In genomic region chr12:45518516-45519235, GRCh38 we compare ENCODE assay signal across 9 cellular contexts.
DNase-seq lines count a peak whose midpoint lies in the region; ATAC-seq lines count a peak whose summit lies in the region.
"Had no signal": no experiment of that assay in that cellular context is flagged by ENCODE, and none has a peak within 500 bp of the region (broad histone marks: within the 10 kb centered on the region; RNA-seq: fewer than 3 reads in every experiment).

No MANE protein-coding gene starts in this region.

- no peaks in the 10 kb centered on the region for H3K27me3 Mint-ChIP-seq in stimulated activated memory B cell treated with anti-CD40 and anti-IgM and Interleukin-4, amounts not matched to agents 10 μg/mL and 1 μg/mL and 100 μg/mL, for 72 hours

- DNase-seq in activated CD4-positive, alpha-beta T cell treated with anti-CD3 and anti-CD28 coated beads for 1 hour: peak; percentile 11
- no peak for DNase-seq in DMS 273 treated with DMSO at 0.1 percent for 48 hours (lab: John Stamatoyannopoulos, UW)
- no peak for DNase-seq in cardiac septum (ENCODE audit: low spot score)
- DNase-seq in GDM1 (lab: John Stamatoyannopoulos, UW): no peak
- DNase-seq in Ammon's horn (ENCODE audit: low spot score): no peak
- DNase-seq: ovary had no signal

- ATAC-seq in HG03439 (IDR thresholded peaks at IDR 0.05; ENCODE audit: unreplicated experiment): peak; percentile 51
- ATAC-seq in esophagus mucosa: peak; percentile 28
- ATAC-seq in stimulated activated memory B cell treated with anti-CD40 and anti-IgM and Interleukin-4, amounts not matched to agents 10 μg/mL and 1 μg/mL and 100 μg/mL, for 72 hours: peak; percentile 71

- peaks cover 8% of the 10 kb centered on the region for H3K9me3 Mint-ChIP-seq in stimulated activated memory B cell treated with anti-CD40 and anti-IgM and Interleukin-4, amounts not matched to agents 10 μg/mL and 1 μg/mL and 100 μg/mL, for 72 hours

- H3K27ac Mint-ChIP-seq in stimulated activated memory B cell treated with anti-CD40 and anti-IgM and Interleukin-4, amounts not matched to agents 10 μg/mL and 1 μg/mL and 100 μg/mL, for 72 hours: no peak overlapping the region

- peaks cover 9% of the 10 kb centered on the region for H3K36me3 Mint-ChIP-seq in stimulated activated memory B cell treated with anti-CD40 and anti-IgM and Interleukin-4, amounts not matched to agents 10 μg/mL and 1 μg/mL and 100 μg/mL, for 72 hours

- peaks cover 12% of the 10 kb centered on the region for H3K4me1 Mint-ChIP-seq in stimulated activated memory B cell treated with anti-CD40 and anti-IgM and Interleukin-4, amounts not matched to agents 10 μg/mL and 1 μg/mL and 100 μg/mL, for 72 hours

- intact Hi-C loops in cardiac septum (cut with DNase I): no loop called here

- no peak overlapping the region for H3K4me3 Mint-ChIP-seq in stimulated activated memory B cell treated with anti-CD40 and anti-IgM and Interleukin-4, amounts not matched to agents 10 μg/mL and 1 μg/mL and 100 μg/mL, for 72 hours
